ENCODE assay signal across 32 cellular contexts in the genomic region with DNA sequence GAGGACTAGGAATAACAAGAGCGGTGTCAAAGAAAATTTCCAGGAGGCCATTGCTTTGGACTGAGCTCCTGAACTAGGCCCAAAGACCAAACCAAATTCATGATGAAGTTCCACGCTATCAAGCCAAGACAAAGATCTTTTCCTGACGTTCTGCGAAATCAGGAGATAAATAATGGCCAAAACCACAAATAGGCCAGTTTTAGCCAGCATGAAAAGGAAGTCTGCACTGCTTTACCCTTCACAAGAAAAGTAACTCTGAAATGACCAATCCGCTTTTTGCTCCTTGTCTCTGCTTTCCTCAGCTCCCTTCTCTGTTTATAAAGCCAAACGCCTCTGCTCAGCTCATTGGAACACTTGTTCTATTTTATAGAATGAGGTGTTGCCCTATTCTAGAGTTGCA. TPM values are rescaled to one million over a fixed set of nuclear protein-coding genes. Genes with fewer than 3 reads are reported as not detected.
"Had no signal": no experiment of that assay in that cellular context is flagged by ENCODE, and none has a peak within 500 bp of the region (broad histone marks: within the 10 kb centered on the region; RNA-seq: fewer than 3 reads in every experiment).

No MANE protein-coding gene starts in this region.

- H3K9me3 ChIP-seq: colonic mucosa, gastrocnemius medialis, mucosa of descending colon, right lobe of liver, thoracic aorta, uterus had no signal

- DNase-seq: activated CD4-positive, alpha-beta memory T cell treated with anti-CD3 and anti-CD28 coated beads for 36 hours; activated CD4-positive, alpha-beta T cell treated with anti-CD3 and anti-CD28 coated beads, Interleukin-2, amount 10 ng/mL, durations not matched to agents 24 days and 14 days; activated CD4-positive, CD25-positive, alpha-beta regulatory T cell treated with anti-CD3 and anti-CD28 coated beads, Interleukin-2, amount 50 U/mL, for 72 hours; activated CD8-positive, alpha-beta memory T cell treated with anti-CD3 and anti-CD28 coated beads, Interleukin-2, amount 50 U/mL, for 4 hours; activated gamma-delta T cell treated with Interleukin-2 at 50 U/mL for 16 hours; activated T-cell treated with anti-CD3 and anti-CD28 coated beads, Interleukin-2, amount 50 U/mL, for 1 hour; aorta; cerebellar nuclear complex; colonic mucosa; dorsolateral prefrontal cortex; effector memory CD4-positive, alpha-beta T cell; gastrocnemius medialis; glutamatergic neuron; immature natural killer cell; kidney; left colon; mucosa of descending colon; right lobe of liver; stimulated activated CD4-positive, alpha-beta T cell treated with anti-CD3 and anti-CD28 coated beads, Interleukin-4, amount 100 ng/mL, for 24 hours; T-helper 1 cell; uterus; WERI-Rb-1 had no signal

- FAIRE-seq: kidney had no signal

- H3K36me3 ChIP-seq: colonic mucosa, uterus had no signal

- H3K4me3 ChIP-seq: cardiac muscle cell, colonic mucosa, gastrocnemius medialis, mucosa of descending colon, right lobe of liver, skin epidermis, thoracic aorta, uterus had no signal

- H3K27ac ChIP-seq: cardiac muscle cell, colonic mucosa, gastrocnemius medialis, right lobe of liver, skin epidermis, thoracic aorta, uterus, WERI-Rb-1 had no signal

- ATAC-seq: activated T-helper 17 cell treated with anti-CD3 and anti-CD28 coated beads, Interleukin-2, amount 50 U/mL, for 72 hours; left colon; mucosa of descending colon; natural killer cell treated with Interleukin-12 subunit alpha and Interleukin-12 subunit beta and Interleukin-15 and Interleukin-18, amount 100 ng/mL, for 72 hours; right lobe of liver; stimulated activated effector memory CD8-positive, alpha-beta T cell treated with anti-CD3 and anti-CD28 coated beads, Interleukin-12 subunit alpha, Interleukin-12 subunit beta, amount 100 ng/mL, for 72 hours had no signal

- H3K27me3 ChIP-seq: cardiac muscle cell, colonic mucosa, dorsolateral prefrontal cortex, gastrocnemius medialis, right lobe of liver, uterus had no signal

RNA-seq across cellular contexts. Expression of a gene that starts 54.1 kb away (rescaled TPM):
- total RNA-seq: activated CD4-positive, alpha-beta T cell treated with anti-CD3 and anti-CD28 coated beads, Interleukin-2, amount 10 ng/mL, durations not matched to agents 24 days and 14 days; activated CD8-positive, alpha-beta memory T cell treated with anti-CD3 and anti-CD28 coated beads for 36 hours; epithelial cell of proximal tubule; gastrocnemius medialis; myocyte; natural killer cell treated with Interleukin-12 subunit alpha and Interleukin-12 subunit beta and Interleukin-15 and Interleukin-18, amount 100 ng/mL, for 72 hours; subcutaneous adipose tissue; thoracic aorta had no signal
- polyA plus RNA-seq: aorta had no signal
